ENCODE assay signal across 1 cellular context in the genomic region with DNA sequence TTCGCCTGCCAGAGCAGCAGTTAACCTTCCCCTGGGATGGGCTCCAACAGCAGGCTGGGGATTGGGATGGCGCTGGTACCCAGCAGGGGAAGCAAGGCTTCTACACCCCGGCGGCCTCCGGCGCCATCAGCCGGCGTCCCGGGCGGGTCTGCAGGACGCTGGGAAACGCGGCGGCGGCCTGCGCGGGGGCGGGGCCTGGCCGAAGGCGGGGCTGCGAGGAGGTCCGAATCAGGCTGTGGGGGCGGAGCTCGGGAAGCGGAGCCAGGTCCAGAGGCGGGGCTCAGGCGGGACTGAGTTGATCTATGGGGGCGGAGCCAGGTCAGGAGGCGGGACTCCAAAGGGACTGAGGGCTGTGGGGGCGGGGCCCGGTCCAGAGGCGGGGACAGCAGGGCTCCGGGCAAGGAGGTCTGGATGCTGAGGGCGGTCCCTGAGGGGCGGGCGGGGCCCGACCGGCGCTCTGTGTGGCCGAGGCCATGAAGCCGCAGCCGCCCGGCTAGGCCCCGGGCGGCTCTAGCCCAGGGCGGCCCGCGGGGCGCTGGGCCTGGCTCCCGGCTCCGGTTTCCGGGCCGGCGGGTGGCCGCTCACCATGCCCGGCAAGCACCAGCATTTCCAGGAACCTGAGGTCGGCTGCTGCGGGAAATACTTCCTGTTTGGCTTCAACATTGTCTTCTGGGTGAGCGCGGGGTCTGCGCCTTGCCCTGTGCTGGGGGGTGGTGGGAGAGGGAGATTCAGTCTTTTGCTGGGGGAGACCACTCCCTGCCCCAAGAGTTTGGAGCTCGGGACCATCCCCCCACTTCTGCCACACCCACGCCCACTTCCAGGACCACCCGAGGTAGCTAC.
A peak's percentile ranks its signal among the peaks of the same experiment; 100 is the strongest.
TF ChIP-seq lines count a peak whose summit lies in the region.

A gene with protein sequence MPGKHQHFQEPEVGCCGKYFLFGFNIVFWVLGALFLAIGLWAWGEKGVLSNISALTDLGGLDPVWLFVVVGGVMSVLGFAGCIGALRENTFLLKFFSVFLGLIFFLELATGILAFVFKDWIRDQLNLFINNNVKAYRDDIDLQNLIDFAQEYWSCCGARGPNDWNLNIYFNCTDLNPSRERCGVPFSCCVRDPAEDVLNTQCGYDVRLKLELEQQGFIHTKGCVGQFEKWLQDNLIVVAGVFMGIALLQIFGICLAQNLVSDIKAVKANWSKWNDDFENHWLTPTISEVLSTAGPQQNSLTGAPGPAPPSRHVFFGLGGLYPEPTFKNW (plus strand): TSS at position 455 of the 840 bp plus-strand sequence. CDS start 132 bp downstream, at position 587.

TF ChIP-seq in HepG2, 621 proteins besides CTCF, POLR2A, EP300 and RAD21 (continued from another document and continues in another):
- TF ChIP-seq POGK (CRISPR knock-in tag; conservative IDR thresholded peaks at IDR 0.05) (no peak), KDM4B (CRISPR knock-in tag; IDR thresholded peaks at IDR 0.05) (no peak), MYC (CRISPR knock-in tag; IDR thresholded peaks at IDR 0.05; ENCODE audit: borderline replicate concordance) (0 out of 2 replicates have a peak, but pooled peaks have one; percentile 17), ELF4 (CRISPR knock-in tag; IDR thresholded peaks at IDR 0.05; ENCODE audit: borderline replicate concordance) (no peak), YEATS4 (CRISPR knock-in tag; IDR thresholded peaks at IDR 0.05; ENCODE audit: borderline replicate concordance) (no peak), KDM1A (CRISPR knock-in tag; IDR thresholded peaks at IDR 0.05) (no peak), GPBP1L1 (CRISPR knock-in tag; IDR thresholded peaks at IDR 0.05) (no peak), RFX3 (CRISPR knock-in tag; IDR thresholded peaks at IDR 0.05) (no peak), PRDM15 (CRISPR knock-in tag; IDR thresholded peaks at IDR 0.05) (no peak), MAFK (conservative IDR thresholded peaks at IDR 0.05 in 1 of 2, IDR thresholded peaks at IDR 0.05 in 1 of 2; ENCODE audit: low read length in 2 of 2) (no peak)
- TF ChIP-seq, protein P1, sequence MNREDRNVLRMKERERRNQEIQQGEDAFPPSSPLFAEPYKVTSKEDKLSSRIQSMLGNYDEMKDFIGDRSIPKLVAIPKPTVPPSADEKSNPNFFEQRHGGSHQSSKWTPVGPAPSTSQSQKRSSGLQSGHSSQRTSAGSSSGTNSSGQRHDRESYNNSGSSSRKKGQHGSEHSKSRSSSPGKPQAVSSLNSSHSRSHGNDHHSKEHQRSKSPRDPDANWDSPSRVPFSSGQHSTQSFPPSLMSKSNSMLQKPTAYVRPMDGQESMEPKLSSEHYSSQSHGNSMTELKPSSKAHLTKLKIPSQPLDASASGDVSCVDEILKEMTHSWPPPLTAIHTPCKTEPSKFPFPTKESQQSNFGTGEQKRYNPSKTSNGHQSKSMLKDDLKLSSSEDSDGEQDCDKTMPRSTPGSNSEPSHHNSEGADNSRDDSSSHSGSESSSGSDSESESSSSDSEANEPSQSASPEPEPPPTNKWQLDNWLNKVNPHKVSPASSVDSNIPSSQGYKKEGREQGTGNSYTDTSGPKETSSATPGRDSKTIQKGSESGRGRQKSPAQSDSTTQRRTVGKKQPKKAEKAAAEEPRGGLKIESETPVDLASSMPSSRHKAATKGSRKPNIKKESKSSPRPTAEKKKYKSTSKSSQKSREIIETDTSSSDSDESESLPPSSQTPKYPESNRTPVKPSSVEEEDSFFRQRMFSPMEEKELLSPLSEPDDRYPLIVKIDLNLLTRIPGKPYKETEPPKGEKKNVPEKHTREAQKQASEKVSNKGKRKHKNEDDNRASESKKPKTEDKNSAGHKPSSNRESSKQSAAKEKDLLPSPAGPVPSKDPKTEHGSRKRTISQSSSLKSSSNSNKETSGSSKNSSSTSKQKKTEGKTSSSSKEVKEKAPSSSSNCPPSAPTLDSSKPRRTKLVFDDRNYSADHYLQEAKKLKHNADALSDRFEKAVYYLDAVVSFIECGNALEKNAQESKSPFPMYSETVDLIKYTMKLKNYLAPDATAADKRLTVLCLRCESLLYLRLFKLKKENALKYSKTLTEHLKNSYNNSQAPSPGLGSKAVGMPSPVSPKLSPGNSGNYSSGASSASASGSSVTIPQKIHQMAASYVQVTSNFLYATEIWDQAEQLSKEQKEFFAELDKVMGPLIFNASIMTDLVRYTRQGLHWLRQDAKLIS (CRISPR knock-in tag; IDR thresholded peaks at IDR 0.05): no peak
- TF ChIP-seq, protein P2, sequence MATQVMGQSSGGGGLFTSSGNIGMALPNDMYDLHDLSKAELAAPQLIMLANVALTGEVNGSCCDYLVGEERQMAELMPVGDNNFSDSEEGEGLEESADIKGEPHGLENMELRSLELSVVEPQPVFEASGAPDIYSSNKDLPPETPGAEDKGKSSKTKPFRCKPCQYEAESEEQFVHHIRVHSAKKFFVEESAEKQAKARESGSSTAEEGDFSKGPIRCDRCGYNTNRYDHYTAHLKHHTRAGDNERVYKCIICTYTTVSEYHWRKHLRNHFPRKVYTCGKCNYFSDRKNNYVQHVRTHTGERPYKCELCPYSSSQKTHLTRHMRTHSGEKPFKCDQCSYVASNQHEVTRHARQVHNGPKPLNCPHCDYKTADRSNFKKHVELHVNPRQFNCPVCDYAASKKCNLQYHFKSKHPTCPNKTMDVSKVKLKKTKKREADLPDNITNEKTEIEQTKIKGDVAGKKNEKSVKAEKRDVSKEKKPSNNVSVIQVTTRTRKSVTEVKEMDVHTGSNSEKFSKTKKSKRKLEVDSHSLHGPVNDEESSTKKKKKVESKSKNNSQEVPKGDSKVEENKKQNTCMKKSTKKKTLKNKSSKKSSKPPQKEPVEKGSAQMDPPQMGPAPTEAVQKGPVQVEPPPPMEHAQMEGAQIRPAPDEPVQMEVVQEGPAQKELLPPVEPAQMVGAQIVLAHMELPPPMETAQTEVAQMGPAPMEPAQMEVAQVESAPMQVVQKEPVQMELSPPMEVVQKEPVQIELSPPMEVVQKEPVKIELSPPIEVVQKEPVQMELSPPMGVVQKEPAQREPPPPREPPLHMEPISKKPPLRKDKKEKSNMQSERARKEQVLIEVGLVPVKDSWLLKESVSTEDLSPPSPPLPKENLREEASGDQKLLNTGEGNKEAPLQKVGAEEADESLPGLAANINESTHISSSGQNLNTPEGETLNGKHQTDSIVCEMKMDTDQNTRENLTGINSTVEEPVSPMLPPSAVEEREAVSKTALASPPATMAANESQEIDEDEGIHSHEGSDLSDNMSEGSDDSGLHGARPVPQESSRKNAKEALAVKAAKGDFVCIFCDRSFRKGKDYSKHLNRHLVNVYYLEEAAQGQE (IDR thresholded peaks at IDR 0.05; ENCODE audit: borderline replicate concordance in 1 of 2, low read depth in 1 of 2, low read length in 2 of 2): 0 out of 4 replicates have a peak, but pooled peaks of 1 of the 2 experiments have one; percentile 29
- TF ChIP-seq, protein P3, sequence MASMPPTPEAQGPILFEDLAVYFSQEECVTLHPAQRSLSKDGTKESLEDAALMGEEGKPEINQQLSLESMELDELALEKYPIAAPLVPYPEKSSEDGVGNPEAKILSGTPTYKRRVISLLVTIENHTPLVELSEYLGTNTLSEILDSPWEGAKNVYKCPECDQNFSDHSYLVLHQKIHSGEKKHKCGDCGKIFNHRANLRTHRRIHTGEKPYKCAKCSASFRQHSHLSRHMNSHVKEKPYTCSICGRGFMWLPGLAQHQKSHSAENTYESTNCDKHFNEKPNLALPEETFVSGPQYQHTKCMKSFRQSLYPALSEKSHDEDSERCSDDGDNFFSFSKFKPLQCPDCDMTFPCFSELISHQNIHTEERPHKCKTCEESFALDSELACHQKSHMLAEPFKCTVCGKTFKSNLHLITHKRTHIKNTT (CRISPR knock-in tag; IDR thresholded peaks at IDR 0.05): no peak
- TF ChIP-seq, protein P4, sequence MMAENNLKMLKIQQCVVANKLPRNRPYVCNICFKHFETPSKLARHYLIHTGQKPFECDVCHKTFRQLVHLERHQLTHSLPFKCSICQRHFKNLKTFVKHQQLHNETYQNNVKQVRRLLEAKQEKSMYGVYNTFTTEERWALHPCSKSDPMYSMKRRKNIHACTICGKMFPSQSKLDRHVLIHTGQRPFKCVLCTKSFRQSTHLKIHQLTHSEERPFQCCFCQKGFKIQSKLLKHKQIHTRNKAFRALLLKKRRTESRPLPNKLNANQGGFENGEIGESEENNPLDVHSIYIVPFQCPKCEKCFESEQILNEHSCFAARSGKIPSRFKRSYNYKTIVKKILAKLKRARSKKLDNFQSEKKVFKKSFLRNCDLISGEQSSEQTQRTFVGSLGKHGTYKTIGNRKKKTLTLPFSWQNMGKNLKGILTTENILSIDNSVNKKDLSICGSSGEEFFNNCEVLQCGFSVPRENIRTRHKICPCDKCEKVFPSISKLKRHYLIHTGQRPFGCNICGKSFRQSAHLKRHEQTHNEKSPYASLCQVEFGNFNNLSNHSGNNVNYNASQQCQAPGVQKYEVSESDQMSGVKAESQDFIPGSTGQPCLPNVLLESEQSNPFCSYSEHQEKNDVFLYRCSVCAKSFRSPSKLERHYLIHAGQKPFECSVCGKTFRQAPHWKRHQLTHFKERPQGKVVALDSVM (CRISPR knock-in tag; IDR thresholded peaks at IDR 0.05): 0 out of 2 replicates have a peak, but pooled peaks have one; percentile 24
- TF ChIP-seq, protein P5, sequence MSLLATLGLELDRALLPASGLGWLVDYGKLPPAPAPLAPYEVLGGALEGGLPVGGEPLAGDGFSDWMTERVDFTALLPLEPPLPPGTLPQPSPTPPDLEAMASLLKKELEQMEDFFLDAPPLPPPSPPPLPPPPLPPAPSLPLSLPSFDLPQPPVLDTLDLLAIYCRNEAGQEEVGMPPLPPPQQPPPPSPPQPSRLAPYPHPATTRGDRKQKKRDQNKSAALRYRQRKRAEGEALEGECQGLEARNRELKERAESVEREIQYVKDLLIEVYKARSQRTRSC (CRISPR knock-in tag; IDR thresholded peaks at IDR 0.05; ENCODE audit: low read depth): no peak
- TF ChIP-seq, protein P6, sequence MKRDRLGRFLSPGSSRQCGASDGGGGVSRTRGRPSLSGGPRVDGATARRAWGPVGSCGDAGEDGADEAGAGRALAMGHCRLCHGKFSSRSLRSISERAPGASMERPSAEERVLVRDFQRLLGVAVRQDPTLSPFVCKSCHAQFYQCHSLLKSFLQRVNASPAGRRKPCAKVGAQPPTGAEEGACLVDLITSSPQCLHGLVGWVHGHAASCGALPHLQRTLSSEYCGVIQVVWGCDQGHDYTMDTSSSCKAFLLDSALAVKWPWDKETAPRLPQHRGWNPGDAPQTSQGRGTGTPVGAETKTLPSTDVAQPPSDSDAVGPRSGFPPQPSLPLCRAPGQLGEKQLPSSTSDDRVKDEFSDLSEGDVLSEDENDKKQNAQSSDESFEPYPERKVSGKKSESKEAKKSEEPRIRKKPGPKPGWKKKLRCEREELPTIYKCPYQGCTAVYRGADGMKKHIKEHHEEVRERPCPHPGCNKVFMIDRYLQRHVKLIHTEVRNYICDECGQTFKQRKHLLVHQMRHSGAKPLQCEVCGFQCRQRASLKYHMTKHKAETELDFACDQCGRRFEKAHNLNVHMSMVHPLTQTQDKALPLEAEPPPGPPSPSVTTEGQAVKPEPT (CRISPR knock-in tag; IDR thresholded peaks at IDR 0.05; ENCODE audit: low read depth): no peak
- TF ChIP-seq, protein P7, sequence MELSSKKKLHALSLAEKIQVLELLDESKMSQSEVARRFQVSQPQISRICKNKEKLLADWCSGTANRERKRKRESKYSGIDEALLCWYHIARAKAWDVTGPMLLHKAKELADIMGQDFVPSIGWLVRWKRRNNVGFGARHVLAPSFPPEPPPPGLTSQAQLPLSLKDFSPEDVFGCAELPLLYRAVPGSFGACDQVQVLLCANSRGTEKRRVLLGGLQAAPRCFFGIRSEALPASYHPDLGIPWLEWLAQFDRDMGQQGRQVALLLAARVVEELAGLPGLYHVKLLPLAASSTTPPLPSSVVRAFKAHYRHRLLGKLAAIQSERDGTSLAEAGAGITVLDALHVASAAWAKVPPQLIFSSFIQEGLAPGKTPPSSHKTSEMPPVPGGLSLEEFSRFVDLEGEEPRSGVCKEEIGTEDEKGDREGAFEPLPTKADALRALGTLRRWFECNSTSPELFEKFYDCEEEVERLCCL (CRISPR knock-in tag; IDR thresholded peaks at IDR 0.05; ENCODE audit: borderline replicate concordance): no peak
